ENCODE assay signal across 22 cellular contexts in genomic region chr1:176773038-176773437, GRCh38.
"Had no signal": no experiment of that assay in that cellular context is flagged by ENCODE, and none has a peak within 500 bp of the region (broad histone marks: within the 10 kb centered on the region; RNA-seq: fewer than 3 reads in every experiment).

No MANE protein-coding gene starts in this region.

- H3K4me1 ChIP-seq: SJSA1 had no signal

- H3K4me3 ChIP-seq: SJSA1 had no signal

- H3K9me3 ChIP-seq: SJSA1 had no signal

- H3K36me3 ChIP-seq: SJSA1 had no signal

- H3K27ac ChIP-seq: SJSA1, VCaP had no signal

- DNase-seq: activated CD4-positive, alpha-beta memory T cell treated with anti-CD3 and anti-CD28 coated beads, Interleukin-2, amount 10 ng/mL, durations not matched to agents 7 days and 5 days; activated CD4-positive, alpha-beta T cell treated with anti-CD3 and anti-CD28 coated beads for 36 hours; activated CD4-positive, alpha-beta T cell treated with anti-CD3 and anti-CD28 coated beads, Interleukin-2, amount 50 U/mL, for 1 hour; activated gamma-delta T cell treated with Interleukin-2 at 50 U/mL for 16 hours; activated naive CD4-positive, alpha-beta T cell treated with anti-CD3 and anti-CD28 coated beads, Interleukin-2, amount 10 ng/mL, durations not matched to agents 7 days and 5 days; activated naive CD8-positive, alpha-beta T cell treated with anti-CD3 and anti-CD28 coated beads for 36 hours; activated T-cell treated with anti-CD3 and anti-CD28 coated beads for 4 hours; activated T-cell treated with anti-CD3 and anti-CD28 coated beads, Interleukin-2, amount 50 U/mL, for 48 hours; cerebellar nuclear complex; KG1; NCI-H1930; NCI-H2171; NCI-H2227 treated with DMSO at 0.1 percent for 48 hours; NCI-H446 treated with DMSO at 0.1 percent for 48 hours; NCI-H69; PC-3; SHP77; T-cell; T-helper 2 cell; T1000 had no signal
